Comparison of ENCODE assay signal across 12 cellular contexts in the genomic region with DNA sequence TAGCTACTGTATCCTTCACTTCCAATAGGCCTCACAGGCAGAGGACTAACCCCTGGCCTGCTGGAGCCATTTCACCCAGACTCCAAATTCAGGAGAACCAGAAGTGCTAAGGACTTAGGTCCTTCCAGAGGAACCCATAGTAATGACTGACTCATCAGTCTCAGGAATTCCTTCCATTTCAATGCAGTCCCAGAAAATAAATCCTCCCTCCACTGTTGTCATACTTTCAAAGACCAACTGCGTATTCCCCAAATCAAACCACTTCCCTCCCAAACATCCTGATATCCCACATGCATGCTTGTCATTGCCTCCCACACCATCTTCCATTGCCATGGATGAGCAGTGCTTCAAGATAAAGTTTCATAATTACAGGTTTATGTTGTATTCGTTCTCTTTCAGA.
DNase-seq lines count a peak whose midpoint lies in the region; ATAC-seq, FAIRE-seq and TF ChIP-seq lines count a peak whose summit lies in the region.
"Had no signal": no experiment of that assay in that cellular context is flagged by ENCODE, and none has a peak within 500 bp of the region (broad histone marks: within the 10 kb centered on the region; RNA-seq: fewer than 3 reads in every experiment).

No MANE protein-coding gene starts in this region.

- TF ChIP-seq POLR2A in H54 (IDR thresholded peaks at IDR 0.05; ENCODE audit: low read depth, low read length), result no peak

- no peak for DNase-seq in H54 (ENCODE audit: insufficient read length, low spot score)
- DNase-seq in astrocyte of the hippocampus (ENCODE audit: low read depth, low spot score), result peak; percentile 69
- DNase-seq in hepatic stellate cell (ENCODE audit: low spot score), result peak; percentile 37
- peak; percentile 25 for DNase-seq in urothelium cell line (ENCODE audit: low spot score)
- no peak for DNase-seq in NCI-H2171 treated with DMSO at 0.1 percent for 48 hours (lab: John Stamatoyannopoulos, UW)
- DNase-seq in Kasumi-1 (lab: John Stamatoyannopoulos, UW), result no peak
- DNase-seq: activated CD8-positive, alpha-beta memory T cell treated with anti-CD3 and anti-CD28 coated beads, Interleukin-2, amount 50 U/mL, for 4 hours; CD8-positive, alpha-beta memory T cell; MV-4-11; stimulated activated CD4-positive, alpha-beta T cell treated with anti-CD3 and anti-CD28 coated beads, Interleukin-2, amount 100 ng/mL, for 48 hours had no signal

- no peak for ATAC-seq in HG02763 (IDR thresholded peaks at IDR 0.05; ENCODE audit: unreplicated experiment)
- ATAC-seq: WTC11 had no signal

- peak; percentile 69 for FAIRE-seq in H54 (lab: Jason Lieb, UNC)
- FAIRE-seq in urothelium cell line (lab: Jason Lieb, UNC), result no peak

Comparison
In these comparisons a context has a peak if more than half of its experiments do, and no peak if none do; other contexts are left out.
1. DNase-seq: peak in astrocyte of the hippocampus (single experiment), hepatic stellate cell (single experiment) and urothelium cell line (single experiment); none in H54 (single experiment), NCI-H2171 treated with DMSO at 0.1 percent for 48 hours (single experiment) and Kasumi-1 (0 of 2).